ENCODE assay signal across 8 cellular contexts in the genomic region with DNA sequence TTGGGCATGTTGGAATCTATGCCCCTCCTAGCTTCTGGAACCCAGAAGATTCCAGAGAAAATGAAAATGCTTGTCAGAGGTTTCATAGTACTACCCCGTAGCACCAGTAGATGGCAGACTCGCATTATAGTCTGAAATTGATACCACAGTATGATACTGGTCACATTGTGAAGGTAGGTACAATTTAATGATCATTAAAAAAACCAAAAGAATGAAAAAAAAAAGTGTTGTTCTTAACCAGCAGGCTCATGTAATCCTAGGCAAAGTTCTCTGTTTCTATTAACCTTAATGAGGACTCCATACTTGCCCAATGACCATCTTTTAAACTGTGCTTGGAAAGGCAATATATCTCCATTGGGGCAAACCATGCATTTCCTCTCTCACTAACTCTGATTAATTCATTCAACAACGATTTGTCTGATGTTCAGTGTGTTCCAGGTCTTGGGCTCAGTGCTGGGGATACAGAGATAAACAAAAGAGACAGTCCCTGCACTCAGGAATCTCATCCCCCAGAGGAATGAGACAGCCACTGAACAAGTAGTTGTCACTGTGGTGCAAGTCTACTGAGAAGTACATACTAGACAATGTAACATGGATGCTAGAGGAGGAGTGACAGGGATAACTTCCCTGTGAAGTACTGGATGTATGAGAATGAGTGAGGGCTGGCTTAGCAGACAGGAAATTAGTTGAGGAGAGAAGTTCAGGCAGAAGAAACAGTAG.
DNase-seq lines count a peak whose midpoint lies in the region; ATAC-seq and TF ChIP-seq lines count a peak whose summit lies in the region.

No MANE protein-coding gene starts in this region.

- peaks cover 11% of the 10 kb centered on the region for H3K27me3 Mint-ChIP-seq in osteocyte (ENCODE audit: unreplicated experiment)

- DNase-seq in EH (ENCODE audit: low read depth) (peak; percentile 58), SK-MEL-5 (ENCODE audit: low read depth, low spot score) (peak; percentile 69), fibroblast of the conjunctiva (ENCODE audit: low read depth) (peak; percentile 43), osteocyte (ENCODE audit: extremely low spot score, unreplicated experiment) (no peak), MV-4-11 (lab: John Stamatoyannopoulos, UW) (no peak)

- no peak overlapping the region for H3K27ac Mint-ChIP-seq in osteocyte (ENCODE audit: unreplicated experiment)

- ATAC-seq in GM19463 (IDR thresholded peaks at IDR 0.05; ENCODE audit: unreplicated experiment): peak; percentile 68
- ATAC-seq in HG03469 (IDR thresholded peaks at IDR 0.05; ENCODE audit: unreplicated experiment): peak; percentile 77
- ATAC-seq in HG02678 (IDR thresholded peaks at IDR 0.05; ENCODE audit: unreplicated experiment): no peak

- in situ Hi-C loops in SK-MEL-5 (cut with HindIII; ENCODE audit: low pct_unique_long_range_greater_than_20kb, low sequenced_read_pairs): no loop called here

- H3K4me1 Mint-ChIP-seq in osteocyte (ENCODE audit: unreplicated experiment): peaks cover 18% of the 10 kb centered on the region

- H3K4me3 Mint-ChIP-seq in osteocyte (ENCODE audit: unreplicated experiment): no peak overlapping the region

- H3K36me3 Mint-ChIP-seq in osteocyte (ENCODE audit: unreplicated experiment): no peaks in the 10 kb centered on the region

- TF ChIP-seq CTCF in osteocyte (IDR thresholded peaks at IDR 0.05): peak; percentile 88

- H3K9me3 Mint-ChIP-seq in osteocyte (ENCODE audit: unreplicated experiment): no peaks in the 10 kb centered on the region

Comparison
In these comparisons a context has a peak if more than half of its experiments do, and no peak if none do; other contexts are left out.
1. DNase-seq: peak in EH (single experiment), SK-MEL-5 (single experiment) and fibroblast of the conjunctiva (single experiment); none in osteocyte (single experiment) and MV-4-11 (single experiment).